22 cellular contexts compared by ENCODE assay signal in genomic region chr6:146984251-146984924, GRCh38.
DNase-seq lines count a peak whose midpoint lies in the region; ATAC-seq and TF ChIP-seq lines count a peak whose summit lies in the region.
"Had no signal": no experiment of that assay in that cellular context is flagged by ENCODE, and none has a peak within 500 bp of the region (broad histone marks: within the 10 kb centered on the region; RNA-seq: fewer than 3 reads in every experiment).

No MANE protein-coding gene starts in this region.

- TF ChIP-seq CTCF in cardiac fibroblast (IDR thresholded peaks at IDR 0.05; ENCODE audit: low read depth, low read length) (no peak), parathyroid adenoma (IDR thresholded peaks at IDR 0.05) (no peak)

- H3K9ac ChIP-seq in parathyroid adenoma: no peak overlapping the region

- H3K4me3 ChIP-seq in cardiac fibroblast (replicated peaks in 1 of 2; ENCODE audit: low read depth in 2 of 2, low read length in 2 of 2) (no peak overlapping the region), parathyroid adenoma (ENCODE audit: low read depth, low read length) (no peak overlapping the region)
- H3K4me3 ChIP-seq: gastroesophageal sphincter, pancreas, SJCRH30, thoracic aorta had no signal

- H3K79me2 ChIP-seq in parathyroid adenoma: no peaks in the 10 kb centered on the region

- no peaks in the 10 kb centered on the region for H3K36me3 ChIP-seq in parathyroid adenoma (ENCODE audit: control insufficient read depth, insufficient read depth, low read length)
- H3K36me3 ChIP-seq: gastroesophageal sphincter, pancreas, SJCRH30, thoracic aorta had no signal

- no peaks in the 10 kb centered on the region for H3K9me3 ChIP-seq in parathyroid adenoma (ENCODE audit: control insufficient read depth, low read length)
- H3K9me3 ChIP-seq: pancreas, thoracic aorta had no signal

- DNase-seq in COLO829 (ENCODE audit: low spot score) (peak; percentile 18), LoVo (ENCODE audit: low spot score) (peak; percentile 25), cardiac fibroblast (ENCODE audit: low read depth in 2 of 2) (peak; percentile 32 to 40), NCI-H2171 (lab: John Stamatoyannopoulos, UW) (no peak), activated gamma-delta T cell treated with Interleukin-2 at 50 U/mL for 16 hours (no peak)
- DNase-seq: activated CD4-positive, alpha-beta T cell treated with anti-CD3 and anti-CD28 coated beads, Interleukin-2, amount 10 ng/mL, durations not matched to agents 7 days and 5 days; COR-L47; dermis blood vessel endothelial cell; EL; NCI-H1436; pancreas; stimulated activated CD4-positive, alpha-beta T cell treated with anti-CD3 and anti-CD28 coated beads, Interleukin-1b, Interleukin-23, amount 100 ng/mL, for 48 hours; stimulated activated naive CD4-positive, alpha-beta T cell; T-helper 2 cell had no signal

- no peaks in the 10 kb centered on the region for H3K27me3 ChIP-seq in parathyroid adenoma (ENCODE audit: control insufficient read depth, insufficient read depth, low read length)
- H3K27me3 ChIP-seq: gastroesophageal sphincter, pancreas, SJCRH30 had no signal

- no peak for ATAC-seq in GM21381 (IDR thresholded peaks at IDR 0.05; ENCODE audit: unreplicated experiment)
- ATAC-seq: activated T-helper 17 cell treated with anti-CD3 and anti-CD28 coated beads, Interleukin-2, amount 50 U/mL, for 72 hours; gastroesophageal sphincter; natural killer cell treated with Interleukin-12 subunit alpha and Interleukin-12 subunit beta and Interleukin-15 and Interleukin-18, amount 100 ng/mL, for 72 hours had no signal

- no peak overlapping the region for H3K4me2 ChIP-seq in parathyroid adenoma (ENCODE audit: low read length)

- H2AFZ ChIP-seq in parathyroid adenoma: peak overlapping the region; percentile 34

- H3K27ac ChIP-seq in parathyroid adenoma: no peak overlapping the region
- H3K27ac ChIP-seq: epithelial cell of prostate, gastroesophageal sphincter, pancreas, SJCRH30, thoracic aorta had no signal

- peaks cover 12% of the 10 kb centered on the region for H3K4me1 ChIP-seq in parathyroid adenoma
- H3K4me1 ChIP-seq: gastroesophageal sphincter, pancreas, SJCRH30 had no signal

Comparison
In these comparisons a context has a peak if more than half of its experiments do, and no peak if none do; other contexts are left out.
1. DNase-seq: peak in COLO829 (single experiment), LoVo (single experiment) and cardiac fibroblast (2 of 2); none in NCI-H2171 (single experiment) and activated gamma-delta T cell treated with Interleukin-2 at 50 U/mL for 16 hours (single experiment).